Comparison of ENCODE assay signal across 22 cellular contexts in the genomic region with DNA sequence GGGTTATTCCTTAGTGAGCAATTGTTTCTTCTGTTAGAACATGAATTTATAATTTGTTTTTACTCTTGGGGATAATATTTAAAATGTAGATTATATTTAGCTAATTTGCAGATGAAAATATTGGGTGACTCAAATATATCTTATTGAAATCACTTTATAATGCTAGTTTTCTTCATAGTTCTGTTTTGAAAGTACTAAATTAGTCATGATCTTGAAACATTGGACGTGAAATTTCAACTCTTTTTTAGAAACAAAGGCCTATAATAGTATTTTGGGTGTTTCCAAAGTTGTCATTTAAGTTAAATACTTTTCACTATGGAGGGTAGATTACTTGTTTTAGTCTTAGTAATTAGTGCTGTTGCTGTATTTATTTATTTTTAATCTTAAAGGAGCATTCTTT.
"Had no signal": no experiment of that assay in that cellular context is flagged by ENCODE, and none has a peak within 500 bp of the region (broad histone marks: within the 10 kb centered on the region; RNA-seq: fewer than 3 reads in every experiment).

No MANE protein-coding gene starts in this region.

- H3K4me1 Mint-ChIP-seq: mesothelial cell of epicardium; neural crest cell; stimulated activated memory B cell treated with anti-CD40 and anti-IgM and Interleukin-4, amounts not matched to agents 10 μg/mL and 1 μg/mL and 100 μg/mL, for 72 hours had no signal

- H3K27me3 Mint-ChIP-seq: naive B cell; natural killer cell treated with Interleukin-12 subunit alpha and Interleukin-12 subunit beta and Interleukin-15 and Interleukin-18, amount 100 ng/mL, for 72 hours; progenitor cell of endocrine pancreas; stimulated activated memory B cell treated with anti-CD40 and anti-IgM and Interleukin-4, amounts not matched to agents 10 μg/mL and 1 μg/mL and 100 μg/mL, for 72 hours had no signal

- H3K27ac Mint-ChIP-seq: mesothelial cell of epicardium; stimulated activated memory B cell treated with anti-CD40 and anti-IgM and Interleukin-4, amounts not matched to agents 10 μg/mL and 1 μg/mL and 100 μg/mL, for 72 hours had no signal

- ATAC-seq: foreskin keratinocyte; gastroesophageal sphincter; heart left ventricle; left cardiac atrium; left lung; mucosa of descending colon; natural killer cell treated with Interleukin-12 subunit alpha and Interleukin-12 subunit beta and Interleukin-15 and Interleukin-18, amount 100 ng/mL, for 72 hours; right lobe of liver; stimulated activated memory B cell treated with anti-CD40 and anti-IgM and Interleukin-4, amounts not matched to agents 10 μg/mL and 1 μg/mL and 100 μg/mL, for 72 hours; stimulated activated naive CD8-positive, alpha-beta T cell treated with anti-CD3 and anti-CD28 coated beads, Interleukin-15, Interleukin-2, amounts not matched to agents 100 U/mL and 50 U/mL, for 24 hours had no signal

- DNase-seq: dermis blood vessel endothelial cell; effector memory CD4-positive, alpha-beta T cell; foreskin keratinocyte; heart left ventricle; hippocampal formation; left cardiac atrium; left lung; mesenchymal stem cell; mucosa of descending colon; naive B cell; right lobe of liver; stimulated activated CD4-positive, alpha-beta T cell treated with anti-CD3 and anti-CD28 coated beads, Interleukin-2, amount 100 ng/mL, for 24 hours; stimulated activated CD4-positive, alpha-beta T cell treated with anti-CD3 and anti-CD28 coated beads, Interleukin-4, amount 100 ng/mL, for 24 hours; stimulated activated naive CD8-positive, alpha-beta T cell treated with anti-CD3 and anti-CD28 coated beads, Interleukin-15, Interleukin-2, amounts not matched to agents 100 U/mL and 50 U/mL, for 24 hours; substantia nigra; upper lobe of left lung had no signal

- H3K4me3 Mint-ChIP-seq: mesothelial cell of epicardium; naive B cell; natural killer cell treated with Interleukin-12 subunit alpha and Interleukin-12 subunit beta and Interleukin-15 and Interleukin-18, amount 100 ng/mL, for 72 hours; neural crest cell; stimulated activated memory B cell treated with anti-CD40 and anti-IgM and Interleukin-4, amounts not matched to agents 10 μg/mL and 1 μg/mL and 100 μg/mL, for 72 hours had no signal

- H3K9me3 Mint-ChIP-seq: mesothelial cell of epicardium; naive B cell; neural crest cell; stimulated activated memory B cell treated with anti-CD40 and anti-IgM and Interleukin-4, amounts not matched to agents 10 μg/mL and 1 μg/mL and 100 μg/mL, for 72 hours had no signal
